8 cellular contexts compared by ENCODE assay signal in genomic region chrX:150568320-150569154, GRCh38. TPM values are rescaled to one million over a fixed set of nuclear protein-coding genes. Genes with fewer than 3 reads are reported as not detected.
DNase-seq lines count a peak whose midpoint lies in the region; ATAC-seq and TF ChIP-seq lines count a peak whose summit lies in the region.

MTM1 (plus strand) TSS chrX:150568621; CDS start chrX:150592615, 23,994 bp downstream.

- peaks cover 0 to 9% of the 10 kb centered on the region in 2 donors for H3K27me3 Mint-ChIP-seq in T-cell

- peaks cover 0 to 28% of the 10 kb centered on the region in 2 donors for H3K4me1 ChIP-seq in adrenal gland (replicated peaks in 1 of 2)
- H3K4me1 ChIP-seq in parathyroid adenoma, result peaks cover 3% of the 10 kb centered on the region
- peaks cover 0 to 24% (median 4%) of the 10 kb centered on the region in 4 donors for H3K4me1 ChIP-seq in tibial nerve

- H3K9me3 Mint-ChIP-seq in T-cell, result no peaks in the 10 kb centered on the region

- H3K9me3 ChIP-seq in adrenal gland (replicated peaks in 1 of 3) (no peaks in the 10 kb centered on the region), parathyroid adenoma (ENCODE audit: control insufficient read depth, low read length) (no peaks in the 10 kb centered on the region), tibial nerve (no peaks in the 10 kb centered on the region)

- in situ Hi-C loops in GM13977 (cut with MboI; ENCODE audit: low pct_unique_long_range_greater_than_20kb, low sequenced_read_pairs, unreplicated experiment), result no loop called here

- H3K79me2 ChIP-seq in parathyroid adenoma, result peaks cover 10% of the 10 kb centered on the region

- TF ChIP-seq POLR2A in adrenal gland (IDR thresholded peaks at IDR 0.05), result peak; percentile 15 to 48
- TF ChIP-seq POLR2A in tibial nerve (IDR thresholded peaks at IDR 0.05), result peak; percentile 10 to 52

- H3K27ac Mint-ChIP-seq in T-cell, result peak within 1 kb of the TSS; percentile 87 to 96

- H3K36me3 Mint-ChIP-seq in T-cell, result no peaks in the 10 kb centered on the region

- peak within 1 kb of the TSS; percentile 25 to 60 (median 40) for H3K4me3 ChIP-seq in adrenal gland
- H3K4me3 ChIP-seq in parathyroid adenoma (ENCODE audit: low read depth, low read length), result peak within 1 kb of the TSS; percentile 70
- peak within 1 kb of the TSS; percentile 50 to 66 (median 60) for H3K4me3 ChIP-seq in tibial nerve

- H3K27me3 ChIP-seq in adrenal gland (no peaks in the 10 kb centered on the region), parathyroid adenoma (ENCODE audit: control insufficient read depth, insufficient read depth, low read length) (no peaks in the 10 kb centered on the region), tibial nerve (no peaks in the 10 kb centered on the region)

- peak within 1 kb of the TSS; percentile 55 for H3K4me2 ChIP-seq in parathyroid adenoma (ENCODE audit: low read length)

- intact Hi-C loops in adrenal gland (cut with DNase I) (no loop called here), cardiac septum (cut with DNase I) (loop anchor here (2.0 kb wide), 1 partner anchor 22 kb away; no protein-coding TSS in a partner anchor)

- H3K27ac ChIP-seq in adrenal gland, result peak within 1 kb of the TSS; percentile 39 to 87 (median 79)
- peak within 1 kb of the TSS; percentile 68 for H3K27ac ChIP-seq in parathyroid adenoma
- peak within 1 kb of the TSS; percentile 32 to 89 (median 86) for H3K27ac ChIP-seq in tibial nerve

- POLR2A ChIA-PET in T-cell (lab: Charles Lee), result interaction anchor here in 1 of 2 donors (0.5 kb wide), 1 partner anchor 628 kb away, joined by 3 read pairs; no protein-coding TSS in a partner anchor

- peak within 1 kb of the TSS; percentile 86 for H2AFZ ChIP-seq in parathyroid adenoma

- no peaks in the 10 kb centered on the region for H3K36me3 ChIP-seq in adrenal gland (replicated peaks in 1 of 2)
- H3K36me3 ChIP-seq in parathyroid adenoma (ENCODE audit: control insufficient read depth, insufficient read depth, low read length), result no peaks in the 10 kb centered on the region
- H3K36me3 ChIP-seq in tibial nerve, result no peaks in the 10 kb centered on the region

- peak; percentile 88 for ATAC-seq in HG02870 (IDR thresholded peaks at IDR 0.05; ENCODE audit: unreplicated experiment)
- peak; percentile 86 to 95 (median 90) for ATAC-seq in T-cell (replicated peaks in 1 of 4)

- H3K9ac ChIP-seq in parathyroid adenoma, result peak within 1 kb of the TSS; percentile 61

- WGBS in adrenal gland, 4 donors, result 0 to 25% (median 6%) methylated on average over 3 to 89 of the region's 89 CpGs
- 40% methylated on average over 50 of the region's 89 CpGs; no CpG with 5 or more reads in 1 of the 2 donors for WGBS in tibial nerve, 2 donors

- TF ChIP-seq CTCF in GM13977 (IDR thresholded peaks at IDR 0.05; ENCODE audit: extremely low read depth, insufficient read depth, missing control alignments) (no peak), adrenal gland (IDR thresholded peaks at IDR 0.05) (no peak), parathyroid adenoma (IDR thresholded peaks at IDR 0.05) (no peak), tibial nerve (IDR thresholded peaks at IDR 0.05) (no peak)

- peaks cover 40 to 45% (median 43%) of the 10 kb centered on the region in 3 donors for H3K4me1 Mint-ChIP-seq in T-cell

- TF ChIP-seq EP300 in tibial nerve (IDR thresholded peaks at IDR 0.05), result peak; percentile 40 to 49

- DNase-seq in GM13977 (ENCODE audit: low spot score) (peak; percentile 94), NCI-H146 (lab: John Stamatoyannopoulos, UW) (peak; percentile 94), T-cell (peak; percentile 77 to 93 (median 87)), adrenal gland (peak; percentile 93 to 97 (median 95)), cardiac septum (ENCODE audit: low spot score) (peak; percentile 97), tibial nerve (ENCODE audit: low spot score in 2 of 2) (peak; percentile 80)

- H3K4me3 Mint-ChIP-seq in T-cell, result peak within 1 kb of the TSS; percentile 81 to 87 (median 82)

- CTCF ChIA-PET in T-cell (lab: Charles Lee), result interaction anchor here in 1 of 2 donors (1.1 to 1.3 kb wide), 4 partner anchors 18 to 630 kb away, joined by 3 to 5 read pairs (median 4); partner anchors contain the start of gene EOLA2

RNA-seq across cellular contexts. Expression of gene MTM1, which starts in this region (rescaled TPM):
- total RNA-seq in T-cell (10 to 100 TPM; 15.8 to 29.7 (median 20.3) TPM), adrenal gland (10 to 100 TPM; 15.4 to 31.4 (median 26.3) TPM), cardiac septum (9.5 TPM), tibial nerve (10 to 100 TPM; 13.5 to 27.2 (median 17.8) TPM)
- 10 to 100 TPM in 1 of 3 donors, 1 to 10 TPM in 2; 4.1 to 31.4 (median 5.4) TPM for polyA plus RNA-seq in adrenal gland

Comparison
In these comparisons a context has a peak if more than half of its experiments do, and no peak if none do; other contexts are left out.
1. Peak in every context shown above with its lines: DNase-seq, ATAC-seq, H3K4me3 ChIP-seq and H3K27ac ChIP-seq.